Comparison of ENCODE assay signal across 8 cellular contexts in the genomic region with DNA sequence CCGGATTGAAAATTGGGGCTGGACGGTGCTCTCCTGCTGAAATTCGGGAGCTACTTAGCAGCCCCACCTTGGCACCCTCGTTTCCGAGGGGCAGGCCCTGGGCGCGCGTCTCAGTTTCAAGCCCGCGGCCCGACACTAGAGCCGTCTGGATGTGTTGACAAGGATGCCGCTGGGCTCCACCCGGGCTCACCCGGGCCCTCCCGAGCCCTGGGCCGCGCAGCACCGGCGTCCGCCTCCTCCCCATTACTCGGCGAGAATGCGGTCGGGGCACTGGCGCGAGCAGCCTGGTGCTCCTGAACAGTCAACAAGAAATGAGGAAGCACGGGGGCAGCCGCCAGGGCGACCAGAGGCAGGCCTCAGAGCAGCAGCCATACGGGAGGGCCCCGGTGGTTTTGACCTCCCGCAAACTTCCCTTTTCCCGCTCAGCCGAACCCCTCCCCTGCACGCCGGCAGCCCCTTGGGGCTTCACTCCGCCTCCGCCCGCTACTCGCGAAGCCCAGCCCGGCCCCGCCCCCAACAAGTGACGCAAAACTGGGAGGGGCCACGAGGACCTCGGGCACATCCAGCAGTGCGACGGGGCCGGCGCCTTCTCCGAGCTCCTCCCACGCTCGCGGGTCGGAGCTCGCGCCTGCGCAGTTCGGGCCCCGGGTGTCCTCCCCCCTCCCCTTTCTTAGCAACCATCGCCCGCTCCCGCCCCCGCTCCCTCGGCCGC. TPM values are rescaled to one million over a fixed set of nuclear protein-coding genes. Genes with fewer than 3 reads are reported as not detected.
A peak's percentile ranks its signal among the peaks of the same experiment; 100 is the strongest.
DNase-seq lines count a peak whose midpoint lies in the region; ATAC-seq and TF ChIP-seq lines count a peak whose summit lies in the region.

No MANE protein-coding gene starts in this region.

- DNase-seq in BJ (ENCODE audit: low read depth) (peak; percentile 79), GM19238 (ENCODE audit: insufficient read length, low spot score) (peak; percentile 82), NCI-H510A treated with DMSO at 0.1 percent for 48 hours (lab: John Stamatoyannopoulos, UW) (peak; percentile 95), left colon (peak; percentile 98 to 99)
- peak; percentile 99 for DNase-seq in activated CD4-positive, alpha-beta T cell treated with anti-CD3 and anti-CD28 coated beads for 4 hours
- peak; percentile 99 for DNase-seq in stimulated activated CD4-positive, alpha-beta T cell treated with anti-CD3 and anti-CD28 coated beads, Interleukin-1b, Interleukin-23, amount 100 ng/mL, for 4 hours (ENCODE audit: low read depth in 2 of 2)

- H3K27ac ChIP-seq in cingulate gyrus (ENCODE audit: low read depth, low read length): peak overlapping the region; percentile 92

- no peak for TF ChIP-seq CTCF in BJ (IDR thresholded peaks at IDR 0.05; ENCODE audit: insufficient read depth, low read depth, low read length)

- peak overlapping the region; percentile 32 for H3K4me3 ChIP-seq in BJ (ENCODE audit: low read depth, low read length)

- intact Hi-C loops in left colon (cut with DNase I, micrococcal nuclease): loop anchor here in 1 of 2 donors (10.0 kb wide), 1 partner anchor 46 kb away; no protein-coding TSS in a partner anchor

- CTCF ChIA-PET in BJ (lab: Yijun Ruan, JAX): interaction anchor here (0.7 to 1.9 kb wide), 3 partner anchors 9 to 54 kb away, joined by 3 to 8 read pairs (median 3); no protein-coding TSS in a partner anchor

- ATAC-seq in HG03439 (IDR thresholded peaks at IDR 0.05; ENCODE audit: unreplicated experiment) (peak; percentile 83), left colon (peak; percentile 94)

- no peaks in the 10 kb centered on the region for H3K27me3 ChIP-seq in BJ (ENCODE audit: control insufficient read depth, insufficient read depth, low read length)

- peaks cover 2% of the 10 kb centered on the region for H3K36me3 ChIP-seq in BJ (ENCODE audit: control insufficient read depth, insufficient read depth, low read length)

- POLR2A ChIA-PET in BJ (lab: Charles Lee): interaction anchor here (1.0 kb wide), 1 partner anchor 95 kb away, joined by 3 read pairs; no protein-coding TSS in a partner anchor

RNA-seq across cellular contexts. Expression of a gene that starts 0.4 kb away (rescaled TPM):
- 22.2 and 25.2 TPM in 2 replicates for polyA plus RNA-seq in BJ (2011; rRNA removed)
- polyA minus RNA-seq in BJ (2011; rRNA and poly(A)+ RNA removed): 20.3 and 20.4 TPM in 2 replicates
- 10 to 100 TPM; 30.4 to 48.2 TPM for total RNA-seq in left colon

Comparison
In these comparisons a context has a peak if more than half of its experiments do, and no peak if none do; other contexts are left out.
1. Peak in every context shown above with its lines: DNase-seq, ATAC-seq, H3K4me3 ChIP-seq and H3K27ac ChIP-seq.